In genomic region chr12:131690320-131690719, GRCh38 we compare ENCODE assay signal across 1 cellular context.
TF ChIP-seq lines count a peak whose summit lies in the region.

No MANE protein-coding gene starts in this region.

TF ChIP-seq in H1, 55 proteins besides CTCF, POLR2A, EP300 and RAD21:
- TF ChIP-seq SIRT6 (IDR thresholded peaks at IDR 0.05; ENCODE audit: low read length) (no peak), ZNF274 (IDR thresholded peaks at IDR 0.05; ENCODE audit: borderline replicate concordance, extremely low read depth, low read length) (no peak), JUN (IDR thresholded peaks at IDR 0.05; ENCODE audit: low read depth, low read length) (no peak), EZH2 (IDR thresholded peaks at IDR 0.05; ENCODE audit: low read depth, low read length, severe bottlenecking) (no peak), GTF2F1 (IDR thresholded peaks at IDR 0.05; ENCODE audit: borderline replicate concordance, low read depth, low read length) (no peak), SRF (IDR thresholded peaks at IDR 0.05; ENCODE audit: low read depth, low read length) (no peak), CEBPB (IDR thresholded peaks at IDR 0.05; ENCODE audit: low read depth, low read length) (no peak), CTBP2 (IDR thresholded peaks at IDR 0.05; ENCODE audit: borderline replicate concordance, insufficient read depth, insufficient read length, low read length) (no peak), YY1 (IDR thresholded peaks at IDR 0.05; ENCODE audit: low read depth, low read length) (no peak), HDAC2 (IDR thresholded peaks at IDR 0.05; ENCODE audit: borderline replicate concordance in 1 of 2, low read depth in 2 of 2, low read length in 2 of 2) (no peak), BRCA1 (IDR thresholded peaks at IDR 0.05; ENCODE audit: low read depth, low read length) (no peak), RFX5 (IDR thresholded peaks at IDR 0.05; ENCODE audit: borderline replicate concordance, low read depth, low read length) (no peak), MAFK (IDR thresholded peaks at IDR 0.05; ENCODE audit: low read depth, low read length) (no peak)
